18 cellular contexts compared by ENCODE assay signal in genomic region chr16:84652565-84652964, GRCh38. TPM values are rescaled to one million over a fixed set of nuclear protein-coding genes. Genes with fewer than 3 reads are reported as not detected.
A peak's percentile ranks its signal among the peaks of the same experiment; 100 is the strongest.
DNase-seq lines count a peak whose midpoint lies in the region; ATAC-seq and TF ChIP-seq lines count a peak whose summit lies in the region.
"Had no signal": no experiment of that assay in that cellular context is flagged by ENCODE, and none has a peak within 500 bp of the region (broad histone marks: within the 10 kb centered on the region; RNA-seq: fewer than 3 reads in every experiment).

No MANE protein-coding gene starts in this region.

- H3K36me3 ChIP-seq in neural progenitor cell = no peaks in the 10 kb centered on the region

- H3K4me3 ChIP-seq in neural progenitor cell = no peak overlapping the region
- H3K4me3 ChIP-seq: esophagus squamous epithelium had no signal

- H3K79me2 ChIP-seq in neural progenitor cell (ENCODE audit: low read depth) = no peaks in the 10 kb centered on the region

- H3K27me3 Mint-ChIP-seq in activated CD4-positive, alpha-beta T cell treated with anti-CD3 and anti-CD28 coated beads, Interleukin-2, amount 10 ng/mL, durations not matched to agents 7 days and 5 days = peaks cover 3% of the 10 kb centered on the region
- H3K27me3 Mint-ChIP-seq in CD4-positive, alpha-beta T cell = no peaks in the 10 kb centered on the region
- no peaks in the 10 kb centered on the region for H3K27me3 Mint-ChIP-seq in T-helper 17 cell
- peaks cover 2% of the 10 kb centered on the region for H3K27me3 Mint-ChIP-seq in activated naive CD8-positive, alpha-beta T cell treated with anti-CD3 and anti-CD28 coated beads, Interleukin-2, amount 10 ng/mL, durations not matched to agents 7 days and 5 days
- peaks cover 6% of the 10 kb centered on the region for H3K27me3 Mint-ChIP-seq in neural progenitor cell (ENCODE audit: insufficient read depth, low read depth)

- H3K36me3 Mint-ChIP-seq in activated CD4-positive, alpha-beta T cell treated with anti-CD3 and anti-CD28 coated beads, Interleukin-2, amount 10 ng/mL, durations not matched to agents 7 days and 5 days (ENCODE audit: low read depth) = peaks cover 69% of the 10 kb centered on the region
- H3K36me3 Mint-ChIP-seq in CD4-positive, alpha-beta T cell (ENCODE audit: low read depth) = peaks cover 83% of the 10 kb centered on the region
- peaks cover 7% of the 10 kb centered on the region for H3K36me3 Mint-ChIP-seq in T-helper 17 cell (ENCODE audit: low read depth)
- H3K36me3 Mint-ChIP-seq in activated naive CD8-positive, alpha-beta T cell treated with anti-CD3 and anti-CD28 coated beads, Interleukin-2, amount 10 ng/mL, durations not matched to agents 7 days and 5 days = peaks cover 43% of the 10 kb centered on the region
- peaks cover 14% of the 10 kb centered on the region for H3K36me3 Mint-ChIP-seq in neural progenitor cell

- TF ChIP-seq CTCF in CD4-positive, alpha-beta T cell (IDR thresholded peaks at IDR 0.05) = no peak
- no peak for TF ChIP-seq CTCF in neural progenitor cell (IDR thresholded peaks at IDR 0.05)

- H3K4me2 ChIP-seq in neural progenitor cell = no peak overlapping the region

- POLR2A ChIA-PET in activated CD4-positive, alpha-beta T cell treated with anti-CD3 and anti-CD28 coated beads, Interleukin-2, amount 10 ng/mL, durations not matched to agents 7 days and 5 days (lab: Charles Lee) = interaction anchor here (0.6 to 0.7 kb wide), 2 partner anchors 28 to 84 kb away, joined by 3 to 4 read pairs; no protein-coding TSS in a partner anchor
- POLR2A ChIA-PET in CD4-positive, alpha-beta T cell (lab: Charles Lee) = interaction anchor here (0.6 to 1.5 kb wide), 4 partner anchors 11 to 141 kb away, joined by 3 to 5 read pairs (median 4); no protein-coding TSS in a partner anchor
- POLR2A ChIA-PET in activated naive CD8-positive, alpha-beta T cell treated with anti-CD3 and anti-CD28 coated beads, Interleukin-2, amount 10 ng/mL, durations not matched to agents 7 days and 5 days (lab: Charles Lee) = interaction anchor here (0.7 to 1.0 kb wide), 2 partner anchors 9 to 464 kb away, joined by 3 read pairs; no protein-coding TSS in a partner anchor

- peaks cover 14% of the 10 kb centered on the region for H4K20me1 ChIP-seq in neural progenitor cell (ENCODE audit: low read depth)

- H3K4me1 ChIP-seq in neural progenitor cell = no peaks in the 10 kb centered on the region

- H3K27ac ChIP-seq in CD4-positive, alpha-beta T cell (ENCODE audit: low read depth, low read length) = no peak overlapping the region
- no peak overlapping the region for H3K27ac ChIP-seq in neural progenitor cell
- H3K27ac ChIP-seq: esophagus squamous epithelium had no signal

- DNase-seq in activated CD4-positive, alpha-beta T cell treated with anti-CD3 and anti-CD28 coated beads, Interleukin-2, amount 10 ng/mL, durations not matched to agents 7 days and 5 days = peak; percentile 83
- no peak for DNase-seq in activated CD4-positive, alpha-beta T cell treated with anti-CD3 and anti-CD28 coated beads for 4 hours
- DNase-seq in CD4-positive, alpha-beta T cell = peak; percentile 19 to 55 (median 40)
- DNase-seq in T-helper 17 cell (no peak), AG08396 (ENCODE audit: low spot score) (no peak), neural progenitor cell (ENCODE audit: low spot score) (no peak)
- peak; percentile 43 for DNase-seq in activated naive CD8-positive, alpha-beta T cell treated with anti-CD3 and anti-CD28 coated beads, Interleukin-2, amount 10 ng/mL, durations not matched to agents 7 days and 5 days
- DNase-seq: C1 segment of cervical spinal cord, esophagus squamous epithelium, H9, Kasumi-1, NCI-H2171, NCI-H526 had no signal

- peak; percentile 53 for ATAC-seq in CD4-positive, alpha-beta T cell (ENCODE audit: poor library complexity)
- ATAC-seq in T-helper 17 cell = peak; percentile 53
- ATAC-seq in activated naive CD8-positive, alpha-beta T cell treated with anti-CD3 and anti-CD28 coated beads, Interleukin-2, amount 10 ng/mL, durations not matched to agents 7 days and 5 days (ENCODE audit: low read depth) = peak; percentile 38
- no peak for ATAC-seq in GM21515 (IDR thresholded peaks at IDR 0.05; ENCODE audit: unreplicated experiment)
- ATAC-seq: Right ventricle myocardium inferior had no signal

- H3K9me3 Mint-ChIP-seq in activated CD4-positive, alpha-beta T cell treated with anti-CD3 and anti-CD28 coated beads, Interleukin-2, amount 10 ng/mL, durations not matched to agents 7 days and 5 days = peaks cover 9% of the 10 kb centered on the region
- H3K9me3 Mint-ChIP-seq in CD4-positive, alpha-beta T cell = no peaks in the 10 kb centered on the region
- H3K9me3 Mint-ChIP-seq in activated naive CD8-positive, alpha-beta T cell treated with anti-CD3 and anti-CD28 coated beads, Interleukin-2, amount 10 ng/mL, durations not matched to agents 7 days and 5 days = peaks cover 2% of the 10 kb centered on the region
- H3K9me3 Mint-ChIP-seq in neural progenitor cell = peaks cover 2% of the 10 kb centered on the region
- H3K9me3 Mint-ChIP-seq: H9, mesothelial cell of epicardium, neural crest cell had no signal

- CTCF ChIA-PET in activated CD4-positive, alpha-beta T cell treated with anti-CD3 and anti-CD28 coated beads, Interleukin-2, amount 10 ng/mL, durations not matched to agents 7 days and 5 days (lab: Charles Lee) = interaction anchor here (0.8 to 1.7 kb wide), 2 partner anchors 13 to 74 kb away, joined by 3 read pairs; no protein-coding TSS in a partner anchor
- CTCF ChIA-PET in CD4-positive, alpha-beta T cell (lab: Charles Lee) = interaction anchor here (0.9 kb wide), 1 partner anchor 20 kb away, joined by 3 read pairs; no protein-coding TSS in a partner anchor

- peaks cover 78% of the 10 kb centered on the region for H3K4me1 Mint-ChIP-seq in activated CD4-positive, alpha-beta T cell treated with anti-CD3 and anti-CD28 coated beads, Interleukin-2, amount 10 ng/mL, durations not matched to agents 7 days and 5 days
- H3K4me1 Mint-ChIP-seq in CD4-positive, alpha-beta T cell (ENCODE audit: low read depth) = peaks cover 78% of the 10 kb centered on the region
- peaks cover 55% of the 10 kb centered on the region for H3K4me1 Mint-ChIP-seq in T-helper 17 cell
- peaks cover 46% of the 10 kb centered on the region for H3K4me1 Mint-ChIP-seq in activated naive CD8-positive, alpha-beta T cell treated with anti-CD3 and anti-CD28 coated beads, Interleukin-2, amount 10 ng/mL, durations not matched to agents 7 days and 5 days
- peaks cover 19% of the 10 kb centered on the region for H3K4me1 Mint-ChIP-seq in neural progenitor cell

- peak overlapping the region; percentile 62 for H3K27ac Mint-ChIP-seq in activated CD4-positive, alpha-beta T cell treated with anti-CD3 and anti-CD28 coated beads, Interleukin-2, amount 10 ng/mL, durations not matched to agents 7 days and 5 days
- H3K27ac Mint-ChIP-seq in CD4-positive, alpha-beta T cell = peak overlapping the region; percentile 78
- peak overlapping the region; percentile 68 for H3K27ac Mint-ChIP-seq in T-helper 17 cell
- H3K27ac Mint-ChIP-seq in activated naive CD8-positive, alpha-beta T cell treated with anti-CD3 and anti-CD28 coated beads, Interleukin-2, amount 10 ng/mL, durations not matched to agents 7 days and 5 days = peak overlapping the region; percentile 32
- no peak overlapping the region for H3K27ac Mint-ChIP-seq in neural progenitor cell
- H3K27ac Mint-ChIP-seq: H9, mesothelial cell of epicardium, progenitor cell of endocrine pancreas had no signal

- H3F3A ChIP-seq in neural progenitor cell (ENCODE audit: low read depth) = peaks cover 2% of the 10 kb centered on the region

- H3K27me3 ChIP-seq in CD4-positive, alpha-beta T cell (ENCODE audit: control insufficient read depth, insufficient read depth, low read length) = no peaks in the 10 kb centered on the region
- peaks cover 27% of the 10 kb centered on the region for H3K27me3 ChIP-seq in neural progenitor cell
- H3K27me3 ChIP-seq: esophagus squamous epithelium had no signal

- H3K9ac ChIP-seq in neural progenitor cell = no peak overlapping the region

- no peak overlapping the region for H2AFZ ChIP-seq in neural progenitor cell (replicated peaks)

- H3K4me3 Mint-ChIP-seq in activated CD4-positive, alpha-beta T cell treated with anti-CD3 and anti-CD28 coated beads, Interleukin-2, amount 10 ng/mL, durations not matched to agents 7 days and 5 days = peak overlapping the region; percentile 44
- H3K4me3 Mint-ChIP-seq in CD4-positive, alpha-beta T cell = peak overlapping the region; percentile 75
- H3K4me3 Mint-ChIP-seq in T-helper 17 cell (peak overlapping the region; percentile 67), neural progenitor cell (no peak overlapping the region)
- peak overlapping the region; percentile 69 for H3K4me3 Mint-ChIP-seq in activated naive CD8-positive, alpha-beta T cell treated with anti-CD3 and anti-CD28 coated beads, Interleukin-2, amount 10 ng/mL, durations not matched to agents 7 days and 5 days
- H3K4me3 Mint-ChIP-seq: H9, mesothelial cell of epicardium, neural crest cell had no signal

- no peaks in the 10 kb centered on the region for H3K9me3 ChIP-seq in CD4-positive, alpha-beta T cell (ENCODE audit: control insufficient read depth, low read length)
- no peaks in the 10 kb centered on the region for H3K9me3 ChIP-seq in T-helper 17 cell (ENCODE audit: control insufficient read depth, low read length, poor library complexity, severe bottlenecking)
- H3K9me3 ChIP-seq in neural progenitor cell (ENCODE audit: low read depth) = no peaks in the 10 kb centered on the region
- H3K9me3 ChIP-seq: esophagus squamous epithelium had no signal

- intact Hi-C loops in CD4-positive, alpha-beta T cell (cut with DNase I, micrococcal nuclease) = no loop called here

RNA-seq across cellular contexts. Expression of gene KLHL36, which starts 4.3 kb away (rescaled TPM):
- total RNA-seq in activated CD4-positive, alpha-beta T cell treated with anti-CD3 and anti-CD28 coated beads, Interleukin-2, amount 10 ng/mL, durations not matched to agents 7 days and 5 days = 10 to 100 TPM; 37.5 to 46.2 TPM
- 10 to 100 TPM; 76.6 to 78.6 TPM for total RNA-seq in CD4-positive, alpha-beta T cell
- total RNA-seq in T-helper 17 cell (10 to 100 TPM; 68.1 to 78.2 TPM), neural progenitor cell (ENCODE audit: low replicate concordance) (15.9 and 25.3 TPM in 2 replicates)
- 10 to 100 TPM; 66.8 to 72.6 TPM for total RNA-seq in activated naive CD8-positive, alpha-beta T cell treated with anti-CD3 and anti-CD28 coated beads, Interleukin-2, amount 10 ng/mL, durations not matched to agents 7 days and 5 days

RNA-seq across cellular contexts. Expression of gene COTL1, which starts 34.7 kb away (rescaled TPM):
- 100 to 1,000 TPM; 780 to 845 TPM for total RNA-seq in activated CD4-positive, alpha-beta T cell treated with anti-CD3 and anti-CD28 coated beads, Interleukin-2, amount 10 ng/mL, durations not matched to agents 7 days and 5 days
- total RNA-seq in CD4-positive, alpha-beta T cell = 100 to 1,000 TPM; 179 to 181 TPM
- 100 to 1,000 TPM; 287 to 328 TPM for total RNA-seq in T-helper 17 cell
- 100 to 1,000 TPM; 657 to 664 TPM for total RNA-seq in activated naive CD8-positive, alpha-beta T cell treated with anti-CD3 and anti-CD28 coated beads, Interleukin-2, amount 10 ng/mL, durations not matched to agents 7 days and 5 days
- 46.9 and 93.7 TPM in 2 replicates for total RNA-seq in neural progenitor cell (ENCODE audit: low replicate concordance)

RNA-seq across cellular contexts. Expression of gene USP10, which starts 47.2 kb away (rescaled TPM):
- total RNA-seq in activated CD4-positive, alpha-beta T cell treated with anti-CD3 and anti-CD28 coated beads, Interleukin-2, amount 10 ng/mL, durations not matched to agents 7 days and 5 days = 10 to 100 TPM; 86.5 to 99.0 TPM
- 100 to 1,000 TPM in 1 of 2 experiments, 10 to 100 TPM in 1; 99.3 to 106 TPM for total RNA-seq in CD4-positive, alpha-beta T cell
- 100 to 1,000 TPM; 169 to 221 TPM for total RNA-seq in T-helper 17 cell
- 10 to 100 TPM; 75.2 to 75.8 TPM for total RNA-seq in activated naive CD8-positive, alpha-beta T cell treated with anti-CD3 and anti-CD28 coated beads, Interleukin-2, amount 10 ng/mL, durations not matched to agents 7 days and 5 days
- 117 and 130 TPM in 2 replicates for total RNA-seq in neural progenitor cell (ENCODE audit: low replicate concordance)

Comparison
In these comparisons a context has a peak if more than half of its experiments do, and no peak if none do; other contexts are left out.
1. DNase-seq: peak in activated CD4-positive, alpha-beta T cell treated with anti-CD3 and anti-CD28 coated beads, Interleukin-2, amount 10 ng/mL, durations not matched to agents 7 days and 5 days (single experiment), CD4-positive, alpha-beta T cell (10 of 10) and activated naive CD8-positive, alpha-beta T cell treated with anti-CD3 and anti-CD28 coated beads, Interleukin-2, amount 10 ng/mL, durations not matched to agents 7 days and 5 days (single experiment); none in activated CD4-positive, alpha-beta T cell treated with anti-CD3 and anti-CD28 coated beads for 4 hours (0 of 2), T-helper 17 cell (0 of 3), AG08396 (single experiment) and neural progenitor cell (single experiment).